Comparison of ENCODE assay signal across 1 cellular context in the genomic region with DNA sequence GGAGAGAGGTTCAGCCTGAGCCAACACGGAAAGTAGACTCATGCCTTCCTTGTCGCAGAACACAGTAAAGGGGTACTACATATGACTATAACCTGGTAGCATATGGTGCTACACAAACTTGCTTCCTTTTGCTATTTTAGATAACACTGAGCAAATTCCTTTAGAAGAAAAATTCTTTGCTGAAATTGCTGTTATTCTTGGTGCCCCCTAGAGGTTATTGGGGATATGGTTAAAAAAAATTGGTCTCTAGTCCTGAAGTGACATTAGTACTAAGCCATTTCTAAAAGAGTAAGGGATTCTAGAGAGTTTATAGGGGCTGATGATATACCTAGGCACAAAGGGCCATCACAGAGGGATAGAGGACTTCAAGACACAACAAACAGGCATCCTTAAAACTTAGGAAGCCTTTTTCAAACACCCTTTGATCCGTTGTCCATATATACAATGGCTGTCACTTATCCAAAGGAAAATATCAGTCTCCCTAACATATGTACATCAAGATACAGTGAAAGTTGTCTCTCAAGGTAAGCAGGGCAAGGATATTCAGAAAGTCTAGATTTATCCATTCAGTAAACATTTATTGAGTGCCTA.
TF ChIP-seq lines count a peak whose summit lies in the region.

No MANE protein-coding gene starts in this region.

TF ChIP-seq in H1, 55 proteins besides CTCF, POLR2A, EP300 and RAD21:
- no peak for TF ChIP-seq BCL11A (IDR thresholded peaks at IDR 0.05; ENCODE audit: low read depth in 2 of 2, low read length in 2 of 2)
- no peak for TF ChIP-seq RNF2 (IDR thresholded peaks at IDR 0.05; ENCODE audit: borderline replicate concordance, low read depth, low read length, missing control alignments, poor library complexity, severe bottlenecking)
- TF ChIP-seq SP4 (IDR thresholded peaks at IDR 0.05; ENCODE audit: low read length): no peak
- TF ChIP-seq EGR1 (IDR thresholded peaks at IDR 0.05; ENCODE audit: borderline replicate concordance, low read depth, low read length): no peak
- TF ChIP-seq ZNF274 (IDR thresholded peaks at IDR 0.05; ENCODE audit: borderline replicate concordance, extremely low read depth, low read length): no peak
- TF ChIP-seq MAFK (IDR thresholded peaks at IDR 0.05; ENCODE audit: low read depth, low read length): no peak
